1 cellular context compared by ENCODE assay signal in genomic region chr12:109115758-109116610, GRCh38.
TF ChIP-seq lines count a peak whose summit lies in the region.

Gene ACACB, plus strand, starts transcription at chr12:109116587. Its CDS starts 22,819 bp downstream, at chr12:109139406.

TF ChIP-seq in HepG2, 621 proteins besides CTCF, POLR2A, EP300 and RAD21 (continued from another document):
- TF ChIP-seq KLF16 (CRISPR knock-in tag; IDR thresholded peaks at IDR 0.05) = peak in 1 of 2 experiments; percentile 68; a peak in 1 of 4 replicates
- TF ChIP-seq ZNF850 (CRISPR knock-in tag; conservative IDR thresholded peaks at IDR 0.05) = no peak
- TF ChIP-seq ZBTB40 (IDR thresholded peaks at IDR 0.05) = no peak
- peak; percentile 89 for TF ChIP-seq ZBTB40 (CRISPR knock-in tag; IDR thresholded peaks at IDR 0.05)
- TF ChIP-seq ZUFSP (CRISPR knock-in tag; IDR thresholded peaks at IDR 0.05; ENCODE audit: borderline replicate concordance) = no peak
- peak; percentile 42 for TF ChIP-seq FOXP4 (CRISPR knock-in tag; IDR thresholded peaks at IDR 0.05)
- peak; percentile 66; the same call in 1 of the 2 replicates for TF ChIP-seq HINFP (CRISPR knock-in tag; IDR thresholded peaks at IDR 0.05; ENCODE audit: low read depth)
- TF ChIP-seq ZNF17 (CRISPR knock-in tag; IDR thresholded peaks at IDR 0.05) = no peak
- no peak for TF ChIP-seq ZNF235 (CRISPR knock-in tag; IDR thresholded peaks at IDR 0.05; ENCODE audit: borderline replicate concordance)
- TF ChIP-seq ZSCAN31 (CRISPR knock-in tag; IDR thresholded peaks at IDR 0.05; ENCODE audit: low read depth) = peak; percentile 47; the same call in 1 of the 2 replicates
- TF ChIP-seq ZBTB4 (CRISPR knock-in tag; IDR thresholded peaks at IDR 0.05; ENCODE audit: borderline replicate concordance) = no peak; the same call in 1 of the 2 replicates
TF ChIP-seq in HepG2: peak in this region for 237.
